In the genomic region with DNA sequence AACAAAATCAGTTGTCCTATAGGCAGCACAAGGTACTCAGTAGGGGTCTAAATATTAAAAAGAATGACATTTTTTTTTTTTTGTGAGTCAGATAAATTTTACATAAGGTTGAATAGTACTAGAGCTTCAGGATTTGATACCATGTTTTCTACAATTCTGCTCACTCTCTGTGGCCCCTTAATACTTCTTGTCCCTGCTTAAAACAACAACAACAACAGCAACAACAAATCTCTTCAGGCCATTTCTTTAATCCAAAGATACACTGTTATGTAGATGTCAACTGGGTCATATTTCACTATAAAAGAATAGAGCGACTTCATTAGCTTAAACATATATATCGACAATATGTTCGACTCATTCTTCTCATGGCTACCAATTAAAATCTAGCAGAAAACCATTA, we compare ENCODE assay signal across 22 cellular contexts.
"Had no signal": no experiment of that assay in that cellular context is flagged by ENCODE, and none has a peak within 500 bp of the region (broad histone marks: within the 10 kb centered on the region; RNA-seq: fewer than 3 reads in every experiment).

No MANE protein-coding gene starts in this region.

- ATAC-seq: HepG2 had no signal

- DNase-seq: IMR-90, Karpas-422, KG1, MG63, NCI-H1092, NCI-H1105 treated with DMSO at 0.1 percent for 48 hours, NCI-H1417 treated with DMSO at 0.1 percent for 48 hours, NCI-H146, NCI-H1694 treated with DMSO at 0.1 percent for 48 hours, NCI-H2029, NCI-H2081 treated with DMSO at 0.1 percent for 48 hours, NCI-H2171, NCI-H226, NCI-H446, NCI-H510A, NCI-H524 treated with DMSO at 0.1 percent for 48 hours, NCI-H69, NCI-H774, Right ventricle myocardium superior, RPMI8226, SIG-M5 had no signal
